Comparison of ENCODE assay signal across 18 cellular contexts in genomic region chr22:37101311-37102063, GRCh38. TPM values are rescaled to one million over a fixed set of nuclear protein-coding genes. Genes with fewer than 3 reads are reported as not detected.
"Had no signal": no experiment of that assay in that cellular context is flagged by ENCODE, and none has a peak within 500 bp of the region (broad histone marks: within the 10 kb centered on the region; RNA-seq: fewer than 3 reads in every experiment).

No MANE protein-coding gene starts in this region.

- H3K9me3 Mint-ChIP-seq: activated CD4-positive, alpha-beta T cell treated with anti-CD3 and anti-CD28 coated beads, Interleukin-2, amount 10 ng/mL, durations not matched to agents 24 days and 14 days; activated naive CD4-positive, alpha-beta T cell treated with anti-CD3 and anti-CD28 coated beads for 36 hours; activated naive CD8-positive, alpha-beta T cell treated with anti-CD3 and anti-CD28 coated beads, Interleukin-2, amount 50 U/mL, for 24 hours; naive thymus-derived CD8-positive, alpha-beta T cell; stimulated activated naive CD8-positive, alpha-beta T cell treated with anti-CD3 and anti-CD28 coated beads, Interleukin-15, Interleukin-2, amounts not matched to agents 100 ng/mL and 50 ng/mL, for 24 hours had no signal

- ATAC-seq: gastroesophageal sphincter; heart right ventricle; naive thymus-derived CD8-positive, alpha-beta T cell had no signal

- H3K36me3 ChIP-seq: gastroesophageal sphincter, heart right ventricle, right atrium auricular region, upper lobe of left lung had no signal

- DNase-seq: activated CD4-positive, alpha-beta T cell treated with anti-CD3 and anti-CD28 coated beads, Interleukin-2, amount 10 ng/mL, durations not matched to agents 24 days and 14 days; activated CD4-positive, CD25-positive, alpha-beta regulatory T cell; activated CD8-positive, alpha-beta memory T cell treated with anti-CD3 and anti-CD28 coated beads for 24 hours; activated naive CD8-positive, alpha-beta T cell treated with anti-CD3 and anti-CD28 coated beads, Interleukin-2, amount 50 U/mL, for 24 hours; activated T-cell treated with anti-CD3 and anti-CD28 coated beads for 4 hours; dorsolateral prefrontal cortex; heart right ventricle; mammary epithelial cell; naive thymus-derived CD8-positive, alpha-beta T cell; nucleus accumbens had no signal

- H3K9me3 ChIP-seq: gastroesophageal sphincter, heart right ventricle, right atrium auricular region, upper lobe of left lung had no signal

- H3K4me3 ChIP-seq: dorsolateral prefrontal cortex, gastroesophageal sphincter, heart right ventricle, right atrium auricular region, smooth muscle cell, upper lobe of left lung had no signal

- H3K27ac ChIP-seq: dorsolateral prefrontal cortex, gastroesophageal sphincter, heart right ventricle, right atrium auricular region had no signal

- H3K4me3 Mint-ChIP-seq: activated CD4-positive, alpha-beta T cell treated with anti-CD3 and anti-CD28 coated beads, Interleukin-2, amount 10 ng/mL, durations not matched to agents 24 days and 14 days; activated naive CD4-positive, alpha-beta T cell treated with anti-CD3 and anti-CD28 coated beads for 36 hours; activated naive CD8-positive, alpha-beta T cell treated with anti-CD3 and anti-CD28 coated beads, Interleukin-2, amount 50 U/mL, for 24 hours; naive thymus-derived CD8-positive, alpha-beta T cell; stimulated activated naive CD8-positive, alpha-beta T cell treated with anti-CD3 and anti-CD28 coated beads, Interleukin-15, Interleukin-2, amounts not matched to agents 100 ng/mL and 50 ng/mL, for 24 hours had no signal

- H3K27me3 ChIP-seq: right atrium auricular region, upper lobe of left lung had no signal

- H3K36me3 Mint-ChIP-seq: naive thymus-derived CD8-positive, alpha-beta T cell had no signal

- H3K27me3 Mint-ChIP-seq: activated CD4-positive, alpha-beta T cell treated with anti-CD3 and anti-CD28 coated beads, Interleukin-2, amount 10 ng/mL, durations not matched to agents 24 days and 14 days; stimulated activated naive CD8-positive, alpha-beta T cell treated with anti-CD3 and anti-CD28 coated beads, Interleukin-15, Interleukin-2, amounts not matched to agents 100 ng/mL and 50 ng/mL, for 24 hours had no signal

- H3K4me1 ChIP-seq: gastroesophageal sphincter, heart right ventricle, right atrium auricular region had no signal

RNA-seq across cellular contexts. Expression of gene TMPRSS6, which starts 8.0 kb away (rescaled TPM):
- total RNA-seq: astrocyte, dorsolateral prefrontal cortex, gastroesophageal sphincter, heart right ventricle, mammary epithelial cell, posterior vena cava, right atrium auricular region, smooth muscle cell had no signal
- polyA plus RNA-seq: heart right ventricle, mammary epithelial cell, smooth muscle cell had no signal
